In genomic region chr5:151063136-151063544, GRCh38 we compare ENCODE assay signal across 8 cellular contexts. TPM values are rescaled to one million over a fixed set of nuclear protein-coding genes. Genes with fewer than 3 reads are reported as not detected.
DNase-seq lines count a peak whose midpoint lies in the region; ATAC-seq and TF ChIP-seq lines count a peak whose summit lies in the region.

No MANE protein-coding gene starts in this region.

- H3K4me1 Mint-ChIP-seq in endothelial cell (ENCODE audit: unreplicated experiment) (peaks cover 6% of the 10 kb centered on the region), osteocyte (ENCODE audit: unreplicated experiment) (peaks cover 31% of the 10 kb centered on the region)

- H3K27ac ChIP-seq in OCI-LY3 (ENCODE audit: low read length), result 0 out of 2 replicates have a peak overlapping the region, but pooled peaks have one; percentile 22

- H3K4me3 Mint-ChIP-seq in endothelial cell (ENCODE audit: unreplicated experiment) (peak overlapping the region; percentile 79), osteocyte (ENCODE audit: unreplicated experiment) (no peak overlapping the region)

- H3K4me3 ChIP-seq in OCI-LY3 (ENCODE audit: low read length), result no peak overlapping the region

- H3K36me3 ChIP-seq in OCI-LY3 (replicated peaks; ENCODE audit: low read depth, low read length), result peaks cover 73% of the 10 kb centered on the region

- H4K20me1 ChIP-seq in OCI-LY3 (ENCODE audit: insufficient read depth, low read length), result peaks cover 58% of the 10 kb centered on the region

- no peaks in the 10 kb centered on the region for H3K27me3 ChIP-seq in OCI-LY3 (ENCODE audit: low read depth, low read length)

- H3K9ac ChIP-seq in OCI-LY3 (ENCODE audit: low read length), result no peak overlapping the region

- peaks cover 98% of the 10 kb centered on the region for H3K4me1 ChIP-seq in OCI-LY3 (ENCODE audit: low read length)

- TF ChIP-seq CTCF in OCI-LY3 (IDR thresholded peaks at IDR 0.05; ENCODE audit: low read depth, low read length) (no peak), endothelial cell (IDR thresholded peaks at IDR 0.05; ENCODE audit: unreplicated experiment) (no peak), osteocyte (IDR thresholded peaks at IDR 0.05) (no peak)

- H3K36me3 Mint-ChIP-seq in endothelial cell (ENCODE audit: low read depth, unreplicated experiment), result peaks cover 51% of the 10 kb centered on the region
- H3K36me3 Mint-ChIP-seq in osteocyte (ENCODE audit: unreplicated experiment), result peaks cover 25% of the 10 kb centered on the region

- H3K27me3 Mint-ChIP-seq in endothelial cell (ENCODE audit: unreplicated experiment) (peaks cover 8% of the 10 kb centered on the region), osteocyte (ENCODE audit: unreplicated experiment) (no peaks in the 10 kb centered on the region)

- no peak overlapping the region for H3K4me2 ChIP-seq in OCI-LY3 (ENCODE audit: low read length)

- DNase-seq in COLO829 (ENCODE audit: low spot score) (peak; percentile 70), endothelial cell (ENCODE audit: low spot score) (no peak), osteocyte (ENCODE audit: extremely low spot score, unreplicated experiment) (no peak), NCI-H524 (lab: John Stamatoyannopoulos, UW) (no peak)
- no peak for DNase-seq in effector CD4-positive, alpha-beta T cell

- H3K27ac Mint-ChIP-seq in endothelial cell (ENCODE audit: unreplicated experiment), result no peak overlapping the region
- H3K27ac Mint-ChIP-seq in osteocyte (ENCODE audit: unreplicated experiment), result peak overlapping the region; percentile 75

- H3K9me3 Mint-ChIP-seq in endothelial cell (ENCODE audit: unreplicated experiment) (no peaks in the 10 kb centered on the region), osteocyte (ENCODE audit: unreplicated experiment) (no peaks in the 10 kb centered on the region)

- ATAC-seq in GM21619 (IDR thresholded peaks at IDR 0.05; ENCODE audit: unreplicated experiment) (no peak), GM18502 (IDR thresholded peaks at IDR 0.05; ENCODE audit: poor library complexity, unreplicated experiment) (no peak)

- H2AFZ ChIP-seq in OCI-LY3 (ENCODE audit: low read depth, low read length), result no peak overlapping the region

- H3K9me3 ChIP-seq in OCI-LY3 (ENCODE audit: insufficient read depth, low read length), result no peaks in the 10 kb centered on the region

- peaks cover 86% of the 10 kb centered on the region for H3K79me2 ChIP-seq in OCI-LY3 (ENCODE audit: low read length)

RNA-seq across cellular contexts. Expression of gene TNIP1, which starts 17.7 kb away (rescaled TPM):
- total RNA-seq in endothelial cell (ENCODE audit: unreplicated experiment) (76.0 TPM), osteocyte (73.5 and 85.5 TPM in 2 replicates)

RNA-seq across cellular contexts. Expression of gene GPX3, which starts 42.7 kb away (rescaled TPM):
- total RNA-seq in endothelial cell (ENCODE audit: unreplicated experiment) (32.5 TPM), osteocyte (1.1 and 1.3 TPM in 2 replicates)

Comparison
In these comparisons a context has a peak if more than half of its experiments do, and no peak if none do; other contexts are left out.
1. RNA of gene GPX3, which starts 42.7 kb away (total RNA-seq): 32.5 TPM in endothelial cell (single experiment); 1.1 to 1.3 TPM in osteocyte; every median in the first group is over 10 times any median in the second.